ENCODE assay signal across 12 cellular contexts in the genomic region with DNA sequence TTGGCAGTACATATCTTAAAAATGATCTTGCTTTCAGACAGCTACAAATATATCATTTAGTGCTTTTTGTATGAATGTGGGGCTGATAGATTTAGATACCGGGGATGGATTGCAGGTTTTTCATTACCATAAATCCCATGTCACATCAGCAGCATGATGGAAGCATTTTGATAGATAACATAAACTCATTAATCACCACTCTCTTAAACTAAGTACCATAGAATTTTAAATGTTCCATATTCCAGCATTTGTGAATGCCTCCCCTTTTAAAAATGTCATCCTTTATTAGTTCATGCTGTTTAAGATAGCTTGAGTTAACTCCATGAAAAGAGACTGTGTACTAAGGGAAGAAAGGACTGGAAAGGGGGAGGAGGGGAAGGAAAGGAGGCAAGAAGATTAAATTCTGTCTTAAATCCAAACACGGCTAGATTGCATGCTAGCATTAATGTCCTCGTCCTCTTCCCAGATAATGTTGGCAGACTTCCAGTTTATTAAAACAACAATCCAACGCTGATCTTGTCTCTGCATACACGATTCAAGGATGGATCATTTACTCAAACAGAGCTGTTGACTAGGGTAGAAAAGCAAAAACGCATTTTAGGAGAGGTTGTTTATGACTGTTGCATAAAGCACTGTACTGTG.
A peak's percentile ranks its signal among the peaks of the same experiment; 100 is the strongest.
DNase-seq lines count a peak whose midpoint lies in the region; ATAC-seq and TF ChIP-seq lines count a peak whose summit lies in the region.
"Had no signal": no experiment of that assay in that cellular context is flagged by ENCODE, and none has a peak within 500 bp of the region (broad histone marks: within the 10 kb centered on the region; RNA-seq: fewer than 3 reads in every experiment).

No MANE protein-coding gene starts in this region.

- H3K18ac ChIP-seq in IMR-90 (ENCODE audit: low read depth, low read length): peak overlapping the region; percentile 85; the same call in 1 of the 2 replicates

- H2BK5ac ChIP-seq in IMR-90 (ENCODE audit: low read depth, low read length, poor library complexity, severe bottlenecking): no peak overlapping the region

- no peak overlapping the region for H3K14ac ChIP-seq in IMR-90 (replicated peaks; ENCODE audit: low read depth, low read length)

- no peak overlapping the region for H3K9ac ChIP-seq in IMR-90 (ENCODE audit: low read depth, low read length)

- 20% methylated on average over 1 of the region's 6 CpGs; no CpG with 5 or more reads in 1 of the 2 experiments for WGBS in IMR-90 (ENCODE audit: extremely low coverage in 2 of 2, insufficient read length in 1 of 2), 2 experiments

- H2AK5ac ChIP-seq in IMR-90 (ENCODE audit: low read depth, low read length): no peak overlapping the region

- H4K91ac ChIP-seq in IMR-90 (ENCODE audit: insufficient read depth, low read depth, low read length): no peak overlapping the region

- no peak overlapping the region for H3K56ac ChIP-seq in IMR-90 (ENCODE audit: extremely low read depth, insufficient read depth, low read length)

- POLR2A ChIA-PET in IMR-90 (lab: Charles Lee; ENCODE audit: unreplicated experiment): no interaction called here

- H2BK15ac ChIP-seq in IMR-90 (ENCODE audit: low read depth, low read length): no peak overlapping the region

- H3K36me3 ChIP-seq in ACC112 (ENCODE audit: insufficient read depth, low read length): no peaks in the 10 kb centered on the region
- H3K36me3 ChIP-seq in IMR-90 (ENCODE audit: control insufficient read depth, insufficient read depth, low read length): no peaks in the 10 kb centered on the region
- H3K36me3 ChIP-seq: sigmoid colon had no signal

- no peaks in the 10 kb centered on the region for H3K9me1 ChIP-seq in IMR-90 (ENCODE audit: insufficient read depth, low read length)

- H3K4me1 ChIP-seq in ACC112 (ENCODE audit: control insufficient read depth, insufficient read depth, low read length, unreplicated experiment) (peaks cover 20% of the 10 kb centered on the region), IMR-90 (ENCODE audit: control insufficient read depth, insufficient read depth, low read length) (peaks cover 2% of the 10 kb centered on the region)

- TF ChIP-seq CTCF in IMR-90 (conservative IDR thresholded peaks at IDR 0.05; ENCODE audit: low read depth, low read length) (no peak), fibroblast of the aortic adventitia (IDR thresholded peaks at IDR 0.05; ENCODE audit: insufficient read depth, low read length) (no peak)

- no peaks in the 10 kb centered on the region for H3K9me3 ChIP-seq in IMR-90 (ENCODE audit: control insufficient read depth, insufficient read depth, low read length)
- H3K9me3 ChIP-seq: sigmoid colon had no signal

- 0 out of 2 replicates have a peak overlapping the region, but pooled peaks have one; percentile 3 for H3K23ac ChIP-seq in IMR-90 (ENCODE audit: low read depth, low read length)

- no peak for TF ChIP-seq POLR2A in IMR-90 (IDR thresholded peaks at IDR 0.05; ENCODE audit: low read depth, low read length)

- H3K4ac ChIP-seq in IMR-90 (ENCODE audit: low read depth, low read length): no peak overlapping the region

- no peak overlapping the region for H2AK9ac ChIP-seq in IMR-90 (replicated peaks; ENCODE audit: low read depth, low read length, poor library complexity)

- no peaks in the 10 kb centered on the region for H4K20me1 ChIP-seq in IMR-90 (ENCODE audit: insufficient read depth, low read length)

- H2AFZ ChIP-seq in ACC112 (ENCODE audit: low read length, unreplicated experiment): peak overlapping the region; percentile 31
- H2AFZ ChIP-seq in IMR-90 (replicated peaks; ENCODE audit: low read length, poor library complexity): no peak overlapping the region

- H3K4me2 ChIP-seq in IMR-90 (ENCODE audit: low read depth, low read length): peak overlapping the region; percentile 63

- no peak overlapping the region for H4K8ac ChIP-seq in IMR-90 (ENCODE audit: low read depth in 2 of 2, low read length in 2 of 2)

- H3K27me3 ChIP-seq in ACC112 (ENCODE audit: insufficient read depth, low read length) (no peaks in the 10 kb centered on the region), IMR-90 (ENCODE audit: control insufficient read depth, insufficient read depth, low read length) (no peaks in the 10 kb centered on the region)
- H3K27me3 ChIP-seq: sigmoid colon had no signal

- no peaks in the 10 kb centered on the region for H3K79me2 ChIP-seq in ACC112 (ENCODE audit: control insufficient read depth, insufficient read depth, low read length, unreplicated experiment)

- peak overlapping the region; percentile 31; the same call in 1 of the 2 replicates for H3K4me3 ChIP-seq in ACC112 (ENCODE audit: low read depth, low read length)
- peak overlapping the region; percentile 5; the same call in 1 of the 2 replicates for H3K4me3 ChIP-seq in IMR-90 (ENCODE audit: insufficient read depth, low read depth, low read length)
- no peak overlapping the region for H3K4me3 ChIP-seq in fibroblast of the aortic adventitia (ENCODE audit: low read depth, low read length)
- H3K4me3 ChIP-seq: lung, sigmoid colon had no signal

- intact Hi-C loops in IMR-90 (cut with micrococcal nuclease): no loop called here

- no peak for TF ChIP-seq RAD21 in IMR-90 (IDR thresholded peaks at IDR 0.05; ENCODE audit: low read length)

- H2BK120ac ChIP-seq in IMR-90 (ENCODE audit: low read depth, low read length): no peak overlapping the region

- dilution Hi-C loops in IMR-90 (cut with HindIII; ENCODE audit: low sequenced_read_pairs, unreplicated experiment): no loop called here

- BruUV-seq in IMR-90 (replicated peaks; lab: Mats Ljungman, UMichigan): no TSS peak

- peak; percentile 69 for DNase-seq in IMR-90
- peak; percentile 85 for DNase-seq in NCI-H82 treated with DMSO at 0.1 percent for 48 hours (lab: John Stamatoyannopoulos, UW; ENCODE audit: unreplicated experiment)
- DNase-seq in fibroblast of the aortic adventitia (ENCODE audit: low read depth): peak; percentile 68
- no peak for DNase-seq in central memory CD4-positive, alpha-beta T cell
- DNase-seq in stimulated activated naive CD4-positive, alpha-beta T cell treated with Interleukin-2 at 50 U/mL for 16 hours (lab: John Stamatoyannopoulos, UW): no peak
- DNase-seq in activated CD4-positive, alpha-beta T cell treated with anti-CD3 and anti-CD28 coated beads, Interleukin-2, amount 50 U/mL, for 1 hour: no peak
- DNase-seq: activated gamma-delta T cell, NCI-H774, sigmoid colon had no signal

- no peaks in the 10 kb centered on the region for H3K79me1 ChIP-seq in IMR-90 (ENCODE audit: low read depth in 1 of 2, low read length in 2 of 2)

- ATAC-seq in IMR-90 (ENCODE audit: low read depth) (peak; percentile 56), HG03280 (IDR thresholded peaks at IDR 0.05; ENCODE audit: unreplicated experiment) (no peak)

- H3K27ac ChIP-seq in ACC112 (ENCODE audit: low read depth, low read length) (no peak overlapping the region), IMR-90 (ENCODE audit: insufficient read depth, low read length) (peak overlapping the region; percentile 33; the same call in 1 of the 2 replicates)
- H3K27ac ChIP-seq: sigmoid colon had no signal

- H2BK20ac ChIP-seq in IMR-90 (ENCODE audit: low read depth, low read length): no peak overlapping the region

- in situ Hi-C loops in IMR-90 (cut with MboI; ENCODE audit: low sequenced_read_pairs): no loop called here

- H4K5ac ChIP-seq in IMR-90 (ENCODE audit: low read depth, low read length): no peak overlapping the region

- CTCF ChIA-PET in IMR-90 (lab: Yijun Ruan, JAX): no interaction called here

TF ChIP-seq in IMR-90, 13 proteins besides CTCF, POLR2A, EP300 and RAD21:
- TF ChIP-seq, protein P1, sequence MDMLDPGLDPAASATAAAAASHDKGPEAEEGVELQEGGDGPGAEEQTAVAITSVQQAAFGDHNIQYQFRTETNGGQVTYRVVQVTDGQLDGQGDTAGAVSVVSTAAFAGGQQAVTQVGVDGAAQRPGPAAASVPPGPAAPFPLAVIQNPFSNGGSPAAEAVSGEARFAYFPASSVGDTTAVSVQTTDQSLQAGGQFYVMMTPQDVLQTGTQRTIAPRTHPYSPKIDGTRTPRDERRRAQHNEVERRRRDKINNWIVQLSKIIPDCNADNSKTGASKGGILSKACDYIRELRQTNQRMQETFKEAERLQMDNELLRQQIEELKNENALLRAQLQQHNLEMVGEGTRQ (IDR thresholded peaks at IDR 0.05; ENCODE audit: low read depth, low read length): no peak
- TF ChIP-seq FOS (IDR thresholded peaks at IDR 0.05; ENCODE audit: low read depth, low read length): no peak
TF ChIP-seq in IMR-90: peak in this region for 0.

Comparison
In these comparisons a context has a peak if more than half of its experiments do, and no peak if none do; other contexts are left out.
1. DNase-seq: peak in IMR-90 (single experiment), NCI-H82 treated with DMSO at 0.1 percent for 48 hours (single experiment) and fibroblast of the aortic adventitia (single experiment); none in central memory CD4-positive, alpha-beta T cell (single experiment), stimulated activated naive CD4-positive, alpha-beta T cell treated with Interleukin-2 at 50 U/mL for 16 hours (single experiment) and activated CD4-positive, alpha-beta T cell treated with anti-CD3 and anti-CD28 coated beads, Interleukin-2, amount 50 U/mL, for 1 hour (single experiment).